In the genomic region with DNA sequence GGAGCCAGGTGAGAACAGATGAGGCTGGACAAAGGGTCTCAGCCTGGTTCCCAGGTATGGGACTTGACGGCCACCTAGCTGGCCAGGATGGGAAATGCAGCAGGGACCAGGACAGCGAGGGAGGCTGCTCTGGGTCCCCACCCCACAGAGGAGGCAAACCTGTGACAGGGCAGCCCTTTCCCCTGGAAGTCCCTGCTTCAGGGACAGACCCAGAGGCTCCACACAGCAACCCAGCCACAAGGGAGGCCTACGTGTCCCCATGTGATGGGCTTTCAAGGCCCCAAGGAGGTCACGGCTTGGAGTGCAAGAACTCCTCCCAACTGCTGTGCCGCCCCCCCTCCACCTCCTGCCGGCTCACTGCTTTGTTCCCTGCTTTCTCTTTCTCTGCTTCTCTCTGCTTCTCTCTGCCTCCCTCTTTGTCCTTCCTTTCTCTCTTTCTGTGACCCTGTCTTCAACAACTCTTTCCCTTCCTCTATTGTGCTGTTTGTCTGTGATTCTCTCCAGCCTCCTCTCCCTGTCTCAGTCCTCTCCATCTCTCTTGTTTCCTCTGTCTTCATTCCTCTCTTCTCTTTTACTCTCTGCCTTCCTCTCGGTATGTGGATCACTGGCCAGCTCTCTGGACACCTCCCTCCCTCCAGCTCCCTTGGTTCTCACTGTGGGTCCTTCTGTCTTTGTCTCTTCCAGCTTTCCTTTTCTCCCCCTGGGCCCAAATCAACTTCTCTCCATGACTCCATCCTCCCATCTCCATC, we compare ENCODE assay signal across 8 cellular contexts. TPM values are rescaled to one million over a fixed set of nuclear protein-coding genes. Genes with fewer than 3 reads are reported as not detected.
DNase-seq lines count a peak whose midpoint lies in the region; ATAC-seq and TF ChIP-seq lines count a peak whose summit lies in the region.

No MANE protein-coding gene starts in this region.

- no peaks in the 10 kb centered on the region for H3K79me2 ChIP-seq in OCI-LY3 (ENCODE audit: low read length)

- H3K36me3 ChIP-seq in OCI-LY3 (replicated peaks; ENCODE audit: low read depth, low read length) = no peaks in the 10 kb centered on the region
- no peaks in the 10 kb centered on the region for H3K36me3 ChIP-seq in gastroesophageal sphincter
- no peaks in the 10 kb centered on the region for H3K36me3 ChIP-seq in gastrocnemius medialis

- H3K4me2 ChIP-seq in OCI-LY3 (ENCODE audit: low read length) = 0 out of 2 replicates have a peak overlapping the region, but pooled peaks have one; percentile 9

- 42 to 50% methylated on average over 2 to 5 of the region's 7 CpGs for WGBS in gastroesophageal sphincter (ENCODE audit: low coverage in 1 of 2), 2 donors

- H3K9ac ChIP-seq in OCI-LY3 (ENCODE audit: low read length) = no peak overlapping the region

- H2AFZ ChIP-seq in OCI-LY3 (ENCODE audit: low read depth, low read length) = no peak overlapping the region

- H3K27ac ChIP-seq in OCI-LY3 (ENCODE audit: low read length) (no peak overlapping the region), gastroesophageal sphincter (no peak overlapping the region), gastrocnemius medialis (no peak overlapping the region)

- intact Hi-C loops in gastrocnemius medialis (cut with DNase I; ENCODE audit: low total_unique reads) = no loop called here

- peaks cover 3% of the 10 kb centered on the region for H3K27me3 ChIP-seq in OCI-LY3 (ENCODE audit: low read depth, low read length)
- H3K27me3 ChIP-seq in gastroesophageal sphincter = peaks cover 9% of the 10 kb centered on the region
- no peaks in the 10 kb centered on the region for H3K27me3 ChIP-seq in gastrocnemius medialis

- no peak overlapping the region for H3K4me3 ChIP-seq in OCI-LY3 (ENCODE audit: low read length)
- H3K4me3 ChIP-seq in gastroesophageal sphincter = no peak overlapping the region
- H3K4me3 ChIP-seq in gastrocnemius medialis = no peak overlapping the region

- DNase-seq in NCI-H1417 (lab: John Stamatoyannopoulos, UW) (peak in 2 of 3 experiments; percentile 14 to 60), NCI-H1417 treated with DMSO at 0.1 percent for 48 hours (lab: John Stamatoyannopoulos, UW) (no peak), gastrocnemius medialis (no peak), NCI-H526 treated with DMSO at 0.1 percent for 48 hours (lab: John Stamatoyannopoulos, UW) (no peak), DMS114 treated with DMSO at 0.1 percent for 48 hours (lab: John Stamatoyannopoulos, UW; ENCODE audit: unreplicated experiment) (no peak)

- ATAC-seq in gastroesophageal sphincter = peak; percentile 74
- ATAC-seq in gastrocnemius medialis = no peak
- ATAC-seq in GM18907 (IDR thresholded peaks at IDR 0.05; ENCODE audit: unreplicated experiment) = no peak

- no peaks in the 10 kb centered on the region for H4K20me1 ChIP-seq in OCI-LY3 (ENCODE audit: insufficient read depth, low read length)

- H3K4me1 ChIP-seq in OCI-LY3 (ENCODE audit: low read length) (no peaks in the 10 kb centered on the region), gastroesophageal sphincter (peaks cover 0 to 8% (median 0%) of the 10 kb centered on the region in 3 donors), gastrocnemius medialis (no peaks in the 10 kb centered on the region)

- TF ChIP-seq EP300 in gastroesophageal sphincter (IDR thresholded peaks at IDR 0.05) = no peak

- H3K9me3 ChIP-seq in OCI-LY3 (ENCODE audit: insufficient read depth, low read length) = no peaks in the 10 kb centered on the region
- no peaks in the 10 kb centered on the region for H3K9me3 ChIP-seq in gastroesophageal sphincter
- no peaks in the 10 kb centered on the region for H3K9me3 ChIP-seq in gastrocnemius medialis

- in situ Hi-C loops in gastrocnemius medialis (cut with MboI; ENCODE audit: low sequenced_read_pairs in 4 of 4) = no loop called here

- 0 out of 2 replicates have a peak, but pooled peaks have one; percentile 31 for TF ChIP-seq CTCF in OCI-LY3 (IDR thresholded peaks at IDR 0.05; ENCODE audit: low read depth, low read length)
- TF ChIP-seq CTCF in gastroesophageal sphincter (IDR thresholded peaks at IDR 0.05) = peak in 3 of 4 experiments; percentile 25 to 55 (median 42)
- peak in 3 of 5 experiments; percentile 26 to 35 (median 27) for TF ChIP-seq CTCF in gastrocnemius medialis (IDR thresholded peaks at IDR 0.05 in 4 of 5, conservative IDR thresholded peaks at IDR 0.05 in 1 of 5)

- TF ChIP-seq POLR2A in gastroesophageal sphincter (IDR thresholded peaks at IDR 0.05) (no peak), gastrocnemius medialis (IDR thresholded peaks at IDR 0.05) (no peak)

RNA-seq across cellular contexts. Expression of a gene that starts 9.6 kb away (rescaled TPM):
- total RNA-seq in gastroesophageal sphincter (under 1 TPM; 0.16 to 0.35 (median 0.23) TPM), gastrocnemius medialis (under 1 TPM; 0.13 to 0.75 (median 0.35) TPM)

RNA-seq across cellular contexts. Expression of a gene that starts 57.3 kb away (rescaled TPM):
- 100 to 1,000 TPM in 1 of 4 donors, 10 to 100 TPM in 3; 60.5 to 186 (median 84.1) TPM for total RNA-seq in gastroesophageal sphincter
- 100 to 1,000 TPM in 1 of 4 donors, 10 to 100 TPM in 3; 59.6 to 122 (median 84.5) TPM for total RNA-seq in gastrocnemius medialis

RNA-seq across cellular contexts. Expression of a gene that starts 57.5 kb away (rescaled TPM):
- total RNA-seq in gastroesophageal sphincter (under 1 TPM in 1 of 4 donors, not detected in 3; 0.16 TPM), gastrocnemius medialis (not detected)

Comparison
In these comparisons a context has a peak if more than half of its experiments do, and no peak if none do; other contexts are left out.
1. DNase-seq: peak in NCI-H1417 (2 of 3); none in NCI-H1417 treated with DMSO at 0.1 percent for 48 hours (single experiment), gastrocnemius medialis (0 of 2), NCI-H526 treated with DMSO at 0.1 percent for 48 hours (single experiment) and DMS114 treated with DMSO at 0.1 percent for 48 hours (single experiment).
2. Peak in every context shown above with its lines, with median percentiles within 50 percentile points of each other: CTCF ChIP-seq.